Comparison of ENCODE assay signal across 34 cellular contexts in the genomic region with DNA sequence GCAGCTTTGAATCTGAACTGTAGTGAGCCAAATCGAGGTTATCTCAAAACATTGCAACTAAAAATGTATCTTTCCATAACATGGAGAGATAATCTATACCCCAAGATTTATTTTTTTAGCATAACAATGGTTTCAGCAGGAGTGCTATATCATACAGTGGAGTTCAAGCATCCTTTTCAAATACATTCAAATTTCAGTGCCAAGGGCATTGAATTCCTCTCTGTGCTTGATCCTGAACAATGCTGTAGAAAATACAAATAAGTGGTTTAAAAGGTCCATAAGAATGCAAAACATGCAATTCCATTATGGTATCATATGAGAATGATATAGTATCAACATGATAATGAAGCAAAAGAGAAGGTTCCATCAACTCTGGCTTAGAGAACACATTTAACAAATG.
"Had no signal": no experiment of that assay in that cellular context is flagged by ENCODE, and none has a peak within 500 bp of the region (broad histone marks: within the 10 kb centered on the region; RNA-seq: fewer than 3 reads in every experiment).

No MANE protein-coding gene starts in this region.

- H3K9me3 ChIP-seq: MG63 had no signal

- H3K36me3 ChIP-seq: MG63 had no signal

- H3K4me3 ChIP-seq: MG63 had no signal

- H3K27me3 ChIP-seq: MG63 had no signal

- DNase-seq: Karpas-422, Kasumi-1, MG63, MM.1S, MV-4-11, NCI-H1048, NCI-H1092, NCI-H1092 treated with DMSO at 0.1 percent for 48 hours, NCI-H1105, NCI-H1105 treated with DMSO at 0.1 percent for 48 hours, NCI-H1417, NCI-H1417 treated with DMSO at 0.1 percent for 48 hours, NCI-H1436, NCI-H1436 treated with DMSO at 0.1 percent for 48 hours, NCI-H146, NCI-H1694, NCI-H1694 treated with DMSO at 0.1 percent for 48 hours, NCI-H187, NCI-H187 treated with DMSO at 0.1 percent for 48 hours, NCI-H1930, NCI-H2029, NCI-H2029 treated with DMSO at 0.1 percent for 48 hours, NCI-H2081, NCI-H2081 treated with DMSO at 0.1 percent for 48 hours, NCI-H2107, NCI-H2171, NCI-H2171 treated with DMSO at 0.1 percent for 48 hours, NCI-H2227 treated with DMSO at 0.1 percent for 48 hours, NCI-H226, NCI-H345, NCI-H446, NCI-H446 treated with DMSO at 0.1 percent for 48 hours, NCI-H510A, NCI-H510A treated with DMSO at 0.1 percent for 48 hours had no signal
